10 cellular contexts compared by ENCODE assay signal in the genomic region with DNA sequence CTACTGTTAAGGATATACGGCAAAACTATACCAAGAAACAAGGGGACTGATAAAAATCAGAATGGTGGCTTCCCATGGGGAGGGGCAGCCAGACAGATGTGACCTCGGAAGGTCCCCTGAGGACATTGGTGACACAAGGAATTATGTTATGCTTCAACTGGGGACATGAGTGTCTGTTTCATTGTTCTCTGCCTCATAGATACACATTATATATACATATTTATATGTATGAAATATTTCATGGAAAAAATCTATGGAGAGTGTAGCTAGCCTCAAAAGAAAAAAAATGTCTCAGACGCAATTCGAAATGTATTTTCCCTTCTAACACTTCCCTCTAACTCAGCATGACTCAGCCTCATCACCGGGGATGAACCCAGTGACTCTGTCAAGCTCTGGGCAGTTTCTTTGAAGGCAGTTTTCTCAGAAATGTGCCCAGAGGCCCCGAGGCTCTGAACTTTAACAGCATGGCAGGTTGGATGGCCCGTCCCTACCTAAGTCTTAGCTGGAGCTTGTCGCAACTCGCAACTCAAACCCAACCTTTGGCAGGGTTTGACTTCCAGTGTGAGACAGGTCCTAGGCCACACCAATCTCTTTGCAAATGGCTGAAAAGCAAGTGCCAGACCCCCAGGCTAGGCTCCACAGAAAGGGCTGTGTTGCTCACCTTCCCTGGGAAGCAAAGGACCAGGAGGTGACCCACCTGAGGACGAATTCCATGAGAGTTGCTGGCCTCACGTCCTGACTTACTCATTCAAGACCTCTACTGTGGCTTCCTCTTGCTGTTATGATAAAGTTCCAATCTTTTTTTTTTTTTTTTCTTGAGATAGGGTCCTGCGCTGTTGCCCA.
DNase-seq lines count a peak whose midpoint lies in the region; ATAC-seq, FAIRE-seq and TF ChIP-seq lines count a peak whose summit lies in the region.
"Had no signal": no experiment of that assay in that cellular context is flagged by ENCODE, and none has a peak within 500 bp of the region (broad histone marks: within the 10 kb centered on the region; RNA-seq: fewer than 3 reads in every experiment).

No MANE protein-coding gene starts in this region.

- POLR2A ChIA-PET in A549 (lab: Yijun Ruan, JAX): interaction anchor here (1.0 kb wide), 1 partner anchor 23 kb away, joined by 3 read pairs; no protein-coding TSS in a partner anchor

- DNase-seq in A549 (ENCODE audit: low read depth in 1 of 2, low spot score in 1 of 2): peak; percentile 52 to 76
- peak; percentile 88 for DNase-seq in M059J (ENCODE audit: low read depth)
- DNase-seq in activated T-cell treated with anti-CD3 and anti-CD28 coated beads, Interleukin-2, amount 50 U/mL, for 24 hours: peak; percentile 66
- DNase-seq in kidney epithelial cell (ENCODE audit: low read depth): peak; percentile 60
- no peak for DNase-seq in hypothalamus (lab: John Stamatoyannopoulos, UW)
- no peak for DNase-seq in BE2C
- DNase-seq in right cardiac atrium: no peak

- peak overlapping the region; percentile 15 for H3K4me3 Mint-ChIP-seq in activated T-cell treated with anti-CD3 and anti-CD28 coated beads, Interleukin-2, amount 50 U/mL, for 24 hours

- peaks cover 80% of the 10 kb centered on the region for H3K4me1 Mint-ChIP-seq in activated T-cell treated with anti-CD3 and anti-CD28 coated beads, Interleukin-2, amount 50 U/mL, for 24 hours (ENCODE audit: low read depth)

- H3K9me3 ChIP-seq in A549 (no peaks in the 10 kb centered on the region), BE2C (no peaks in the 10 kb centered on the region), right cardiac atrium (ENCODE audit: control insufficient read depth, low read length) (no peaks in the 10 kb centered on the region)

- no peak for FAIRE-seq in A549 (lab: Jason Lieb, UNC)
- FAIRE-seq: endometrium, G401.6 had no signal

- H3K9me3 Mint-ChIP-seq in activated T-cell treated with anti-CD3 and anti-CD28 coated beads, Interleukin-2, amount 50 U/mL, for 24 hours: no peaks in the 10 kb centered on the region

- H3K27me3 ChIP-seq in kidney epithelial cell (ENCODE audit: control insufficient read depth, insufficient read depth, low read length): no peaks in the 10 kb centered on the region
- H3K27me3 ChIP-seq in BE2C: no peaks in the 10 kb centered on the region
- no peaks in the 10 kb centered on the region for H3K27me3 ChIP-seq in right cardiac atrium (ENCODE audit: control insufficient read depth, insufficient read depth)

- no peak for TF ChIP-seq RAD21 in A549 (conservative IDR thresholded peaks at IDR 0.05 in 1 of 2, IDR thresholded peaks at IDR 0.05 in 1 of 2)

- intact Hi-C loops in right cardiac atrium (cut with DNase I): no loop called here

- TF ChIP-seq POLR2A in A549 (IDR thresholded peaks at IDR 0.05; ENCODE audit: low read length): no peak

- WGBS in A549 (ENCODE audit: missing lambda C conversion rate): 47% methylated on average over 12 of the region's 12 CpGs
- WGBS in right cardiac atrium: 64% methylated on average over 12 of the region's 12 CpGs

- TF ChIP-seq CTCF in A549 (IDR thresholded peaks at IDR 0.05): no peak
- TF ChIP-seq CTCF in kidney epithelial cell (IDR thresholded peaks at IDR 0.05; ENCODE audit: insufficient read depth, low read length, poor library complexity, severe bottlenecking): no peak
- TF ChIP-seq CTCF in BE2C (IDR thresholded peaks at IDR 0.05; ENCODE audit: low read depth, low read length): no peak

- peaks cover 90% of the 10 kb centered on the region for H3K36me3 Mint-ChIP-seq in activated T-cell treated with anti-CD3 and anti-CD28 coated beads, Interleukin-2, amount 50 U/mL, for 24 hours (ENCODE audit: low read depth)

- H3K27me3 Mint-ChIP-seq in activated T-cell treated with anti-CD3 and anti-CD28 coated beads, Interleukin-2, amount 50 U/mL, for 24 hours: no peaks in the 10 kb centered on the region

- peaks cover 1% of the 10 kb centered on the region for H3K36me3 ChIP-seq in kidney epithelial cell (ENCODE audit: control insufficient read depth, insufficient read depth, low read length)
- no peaks in the 10 kb centered on the region for H3K36me3 ChIP-seq in BE2C

- H3K27ac ChIP-seq in A549: peak overlapping the region; percentile 74 to 91
- no peak overlapping the region for H3K27ac ChIP-seq in right cardiac atrium (ENCODE audit: low read length)

- peak overlapping the region; percentile 96 for H3K27ac Mint-ChIP-seq in activated T-cell treated with anti-CD3 and anti-CD28 coated beads, Interleukin-2, amount 50 U/mL, for 24 hours

- H3K4me3 ChIP-seq in A549 (no peak overlapping the region), kidney epithelial cell (ENCODE audit: low read depth, low read length) (no peak overlapping the region), BE2C (ENCODE audit: low read depth, low read length) (no peak overlapping the region), right cardiac atrium (ENCODE audit: low read length) (no peak overlapping the region)

- CTCF ChIA-PET in A549 (lab: Yijun Ruan, JAX): interaction anchor here (0.8 to 1.2 kb wide), 4 partner anchors 69 to 515 kb away, joined by 3 to 4 read pairs (median 4); no protein-coding TSS in a partner anchor

- peak; percentile 74 to 85; a peak in 4 of 6 replicates for ATAC-seq in A549
- no peak for ATAC-seq in HG02884 (IDR thresholded peaks at IDR 0.05; ENCODE audit: unreplicated experiment)
- ATAC-seq in right cardiac atrium: no peak

- peak overlapping the region; percentile 51 for H3K4me2 ChIP-seq in A549

- H3K4me1 ChIP-seq in A549: peaks cover 14% of the 10 kb centered on the region
- no peaks in the 10 kb centered on the region for H3K4me1 ChIP-seq in BE2C
- H3K4me1 ChIP-seq in right cardiac atrium (ENCODE audit: control insufficient read depth, insufficient read depth, low read length): no peaks in the 10 kb centered on the region

- no peak for TF ChIP-seq EP300 in A549 (IDR thresholded peaks at IDR 0.05)

TF ChIP-seq in A549, 52 proteins besides CTCF, POLR2A, EP300 and RAD21:
- 0 out of 2 replicates have a peak, but pooled peaks have one; percentile 33 for TF ChIP-seq HOXB5 (CRISPR knock-in tag; IDR thresholded peaks at IDR 0.05)
- TF ChIP-seq KDM5A (IDR thresholded peaks at IDR 0.05): no peak
- peak; percentile 37; the same call in 1 of the 2 replicates for TF ChIP-seq NFE2L2 (conservative IDR thresholded peaks at IDR 0.05; ENCODE audit: low read length)
- no peak for TF ChIP-seq RNF2 (IDR thresholded peaks at IDR 0.05; ENCODE audit: borderline replicate concordance, low read depth)
- TF ChIP-seq SMC3 (IDR thresholded peaks at IDR 0.05): no peak
- TF ChIP-seq MAX (IDR thresholded peaks at IDR 0.05): peak; percentile 64
- no peak for TF ChIP-seq EHMT2 (IDR thresholded peaks at IDR 0.05; ENCODE audit: low read depth)
- TF ChIP-seq ZFP36 (IDR thresholded peaks at IDR 0.05; ENCODE audit: borderline replicate concordance, partially characterized antibody): no peak
- TF ChIP-seq RCOR1 (IDR thresholded peaks at IDR 0.05; ENCODE audit: low read depth, low read length): no peak
- TF ChIP-seq CBX8 (IDR thresholded peaks at IDR 0.05): no peak
- TF ChIP-seq TP53 (CRISPR knock-in tag; IDR thresholded peaks at IDR 0.05): no peak
- no peak for TF ChIP-seq TFCP2L1 (CRISPR knock-in tag; IDR thresholded peaks at IDR 0.05)
- peak; percentile 75; the same call in 1 of the 2 replicates for TF ChIP-seq HOXB13 (CRISPR knock-in tag; IDR thresholded peaks at IDR 0.05; ENCODE audit: low read depth)
- TF ChIP-seq FOSL2 (IDR thresholded peaks at IDR 0.05): no peak
- TF ChIP-seq FOSL2 (CRISPR knock-in tag; IDR thresholded peaks at IDR 0.05): peak; percentile 58; the same call in 1 of the 2 replicates
- no peak for TF ChIP-seq HOXA7 (CRISPR knock-in tag; IDR thresholded peaks at IDR 0.05)
- TF ChIP-seq CBX2 (IDR thresholded peaks at IDR 0.05; ENCODE audit: borderline replicate concordance, low read depth): no peak

Comparison
In these comparisons a context has a peak if more than half of its experiments do, and no peak if none do; other contexts are left out.
1. ATAC-seq: peak in A549 (2 of 2); none in HG02884 (single experiment) and right cardiac atrium (0 of 2).
2. DNase-seq: peak in A549 (2 of 2), M059J (single experiment), activated T-cell treated with anti-CD3 and anti-CD28 coated beads, Interleukin-2, amount 50 U/mL, for 24 hours (single experiment) and kidney epithelial cell (single experiment); none in hypothalamus (0 of 51), BE2C (single experiment) and right cardiac atrium (0 of 3).